In genomic region chr15:58932791-58933310, GRCh38 we compare ENCODE assay signal across 8 cellular contexts. TPM values are rescaled to one million over a fixed set of nuclear protein-coding genes. Genes with fewer than 3 reads are reported as not detected.
A peak's percentile ranks its signal among the peaks of the same experiment; 100 is the strongest.
DNase-seq lines count a peak whose midpoint lies in the region; ATAC-seq, FAIRE-seq and TF ChIP-seq lines count a peak whose summit lies in the region.

No MANE protein-coding gene starts in this region.

- peak; percentile 54 for DNase-seq in RPMI7951 (ENCODE audit: low read depth)
- DNase-seq in endodermal cell: no peak
- DNase-seq in vagina (ENCODE audit: extremely low spot score in 2 of 2): no peak
- no peak for DNase-seq in GM19239 (ENCODE audit: insufficient read length, low spot score)

- peak; percentile 32 for ATAC-seq in GM18505 (IDR thresholded peaks at IDR 0.05; ENCODE audit: unreplicated experiment)
- ATAC-seq in HG03045 (IDR thresholded peaks at IDR 0.05; ENCODE audit: unreplicated experiment): peak; percentile 42

- H3K4me1 ChIP-seq in ACC112 (ENCODE audit: control insufficient read depth, insufficient read depth, low read length, unreplicated experiment): peaks cover 18% of the 10 kb centered on the region
- peaks cover 11% of the 10 kb centered on the region for H3K4me1 ChIP-seq in endodermal cell (ENCODE audit: control insufficient read depth, insufficient read depth, low read length)
- H3K4me1 ChIP-seq in mononuclear cell (ENCODE audit: insufficient read depth, low read length): peaks cover 27% of the 10 kb centered on the region
- H3K4me1 ChIP-seq in vagina: peaks cover 29% of the 10 kb centered on the region

- peak overlapping the region; percentile 97 for H3K27ac Mint-ChIP-seq in endodermal cell

- WGBS in endodermal cell (ENCODE audit: insufficient coverage in 1 of 2, insufficient read length in 1 of 2), 2 experiments: 0% methylated on average over 10 to 40 of the region's 40 CpGs

- peaks cover 11% of the 10 kb centered on the region for H3K4me1 Mint-ChIP-seq in endodermal cell

- H3K4me3 ChIP-seq in ACC112 (ENCODE audit: low read depth, low read length) (peak overlapping the region; percentile 96), endodermal cell (ENCODE audit: low read length) (peak overlapping the region; percentile 98), mononuclear cell (ENCODE audit: low read length) (peak overlapping the region; percentile 95), vagina (peak overlapping the region; percentile 58 to 70)

- H3K79me2 ChIP-seq in ACC112 (ENCODE audit: control insufficient read depth, insufficient read depth, low read length, unreplicated experiment): peaks cover 45% of the 10 kb centered on the region

- peaks cover 11% of the 10 kb centered on the region for H3K36me3 ChIP-seq in ACC112 (ENCODE audit: insufficient read depth, low read length)
- H3K36me3 ChIP-seq in endodermal cell (ENCODE audit: control insufficient read depth, insufficient read depth, low read length): peaks cover 21% of the 10 kb centered on the region
- H3K36me3 ChIP-seq in vagina: peaks cover 0 to 3% of the 10 kb centered on the region in 2 donors

- H3K9me3 ChIP-seq in endodermal cell (ENCODE audit: control insufficient read depth, low read length) (no peaks in the 10 kb centered on the region), mononuclear cell (ENCODE audit: low read depth, low read length) (no peaks in the 10 kb centered on the region), vagina (no peaks in the 10 kb centered on the region)

- TF ChIP-seq POLR2A in GM18505 (IDR thresholded peaks at IDR 0.05; ENCODE audit: borderline replicate concordance, extremely low read depth, insufficient read depth, insufficient read length) (no peak), vagina (IDR thresholded peaks at IDR 0.05) (no peak)

- H3K9ac ChIP-seq in endodermal cell (ENCODE audit: extremely low read depth, low read length, poor library complexity, severe bottlenecking): peak overlapping the region; percentile 97

- H2AFZ ChIP-seq in ACC112 (ENCODE audit: low read length, unreplicated experiment): peak overlapping the region; percentile 45

- H3K27ac ChIP-seq in ACC112 (ENCODE audit: low read depth, low read length): peak overlapping the region; percentile 83
- peak overlapping the region; percentile 97 for H3K27ac ChIP-seq in endodermal cell (ENCODE audit: low read depth, low read length)
- H3K27ac ChIP-seq in vagina: peak overlapping the region; percentile 98

- intact Hi-C loops in vagina (cut with DNase I): loop anchor here (5.0 kb wide), 1 partner anchor 2001 kb away; no protein-coding TSS in a partner anchor

- peaks cover 19% of the 10 kb centered on the region for H3K36me3 Mint-ChIP-seq in endodermal cell (ENCODE audit: low read depth)

- H3K27me3 ChIP-seq in ACC112 (ENCODE audit: insufficient read depth, low read length) (no peaks in the 10 kb centered on the region), endodermal cell (ENCODE audit: control insufficient read depth, insufficient read depth, low read length, poor library complexity, severe bottlenecking) (no peaks in the 10 kb centered on the region), mononuclear cell (ENCODE audit: insufficient read depth, low read length) (no peaks in the 10 kb centered on the region), vagina (no peaks in the 10 kb centered on the region)

- H3K27me3 Mint-ChIP-seq in endodermal cell (ENCODE audit: insufficient read depth): no peaks in the 10 kb centered on the region

- no peak for FAIRE-seq in GM19239 (lab: Jason Lieb, UNC)

- H3K4me3 Mint-ChIP-seq in endodermal cell: peak overlapping the region; percentile 94

- H3K9me3 Mint-ChIP-seq in endodermal cell: no peaks in the 10 kb centered on the region

- no peak for TF ChIP-seq CTCF in endodermal cell (conservative IDR thresholded peaks at IDR 0.05)
- no peak for TF ChIP-seq CTCF in vagina (IDR thresholded peaks at IDR 0.05)

RNA-seq across cellular contexts. Expression of gene SLTM, which starts 0.6 kb away (rescaled TPM):
- 70.5 and 71.6 TPM in 2 replicates for total RNA-seq in RPMI7951 (2014; rRNA removed; shearing (Covaris generic))
- total RNA-seq in endodermal cell (10 to 100 TPM; 77.1 to 96.8 TPM), mononuclear cell (183 TPM), vagina (76.9 TPM)
- polyA plus RNA-seq in endodermal cell (2013, experiment 1 of 2): 80.5 TPM
- 77.3 TPM for polyA plus RNA-seq in endodermal cell (2013, experiment 2 of 2)

RNA-seq across cellular contexts. Expression of gene RNF111, which starts 54.6 kb away (rescaled TPM):
- 14.1 and 25.6 TPM in 2 replicates for total RNA-seq in RPMI7951 (2014; rRNA removed; shearing (Covaris generic))
- total RNA-seq in endodermal cell (10 to 100 TPM; 31.6 to 31.9 TPM), mononuclear cell (32.0 TPM), vagina (35.6 TPM)
- polyA plus RNA-seq in endodermal cell (2013, experiment 1 of 2): 25.7 TPM
- polyA plus RNA-seq in endodermal cell (2013, experiment 2 of 2): 27.2 TPM
